Comparison of ENCODE assay signal across 8 cellular contexts in genomic region chr19:10565567-10566407, GRCh38. TPM values are rescaled to one million over a fixed set of nuclear protein-coding genes. Genes with fewer than 3 reads are reported as not detected.
DNase-seq lines count a peak whose midpoint lies in the region; FAIRE-seq and TF ChIP-seq lines count a peak whose summit lies in the region.

Gene KRI1 (minus strand): TSS chr19:10566010. CDS start chr19:10565999, 11 bp downstream.

- peak within 1 kb of the TSS; percentile 89 for H3K4me3 ChIP-seq in fibroblast of the aortic adventitia (ENCODE audit: low read depth, low read length)

- peaks cover 18% of the 10 kb centered on the region for H3K27me3 Mint-ChIP-seq in nephron progenitor cell (ENCODE audit: low read depth, poor library complexity)
- no peaks in the 10 kb centered on the region for H3K27me3 Mint-ChIP-seq in stimulated activated naive CD8-positive, alpha-beta T cell treated with anti-CD3 and anti-CD28 coated beads, Interleukin-15, Interleukin-2, amounts not matched to agents 100 ng/mL and 50 ng/mL, for 24 hours

- peaks cover 7% of the 10 kb centered on the region for H3K36me3 Mint-ChIP-seq in nephron progenitor cell (ENCODE audit: low read depth)
- H3K36me3 Mint-ChIP-seq in stimulated activated naive CD8-positive, alpha-beta T cell treated with anti-CD3 and anti-CD28 coated beads, Interleukin-15, Interleukin-2, amounts not matched to agents 100 ng/mL and 50 ng/mL, for 24 hours (ENCODE audit: low read depth): peaks cover 37% of the 10 kb centered on the region

- peaks cover 50% of the 10 kb centered on the region for H3K4me1 Mint-ChIP-seq in nephron progenitor cell
- peaks cover 50% of the 10 kb centered on the region for H3K4me1 Mint-ChIP-seq in stimulated activated naive CD8-positive, alpha-beta T cell treated with anti-CD3 and anti-CD28 coated beads, Interleukin-15, Interleukin-2, amounts not matched to agents 100 ng/mL and 50 ng/mL, for 24 hours (ENCODE audit: low read depth)

- peak within 1 kb of the TSS; percentile 78 for H3K27ac Mint-ChIP-seq in nephron progenitor cell
- H3K27ac Mint-ChIP-seq in stimulated activated naive CD8-positive, alpha-beta T cell treated with anti-CD3 and anti-CD28 coated beads, Interleukin-15, Interleukin-2, amounts not matched to agents 100 ng/mL and 50 ng/mL, for 24 hours: peak within 1 kb of the TSS; percentile 100

- FAIRE-seq in H54 (lab: Jason Lieb, UNC): no peak

- peak; percentile 44 for TF ChIP-seq CTCF in fibroblast of the aortic adventitia (IDR thresholded peaks at IDR 0.05; ENCODE audit: insufficient read depth, low read length)
- peak; percentile 45 for TF ChIP-seq CTCF in nephron progenitor cell (IDR thresholded peaks at IDR 0.05)

- H3K9me3 Mint-ChIP-seq in nephron progenitor cell: no peaks in the 10 kb centered on the region
- no peaks in the 10 kb centered on the region for H3K9me3 Mint-ChIP-seq in stimulated activated naive CD8-positive, alpha-beta T cell treated with anti-CD3 and anti-CD28 coated beads, Interleukin-15, Interleukin-2, amounts not matched to agents 100 ng/mL and 50 ng/mL, for 24 hours

- peak; percentile 98 for DNase-seq in ELR (ENCODE audit: low read depth)
- DNase-seq in H54 (ENCODE audit: insufficient read length, low spot score): peak; percentile 95
- peak; percentile 95 for DNase-seq in M059J (ENCODE audit: low read depth)
- peak; percentile 97 for DNase-seq in activated T-helper 9 cell treated with anti-CD3 and anti-CD28 coated beads, Interleukin-2, amount 50 U/mL, for 16 hours (ENCODE audit: low read depth)
- DNase-seq in fibroblast of the aortic adventitia (ENCODE audit: low read depth): peak; percentile 97
- DNase-seq in nephron progenitor cell: peak; percentile 99

- peak within 1 kb of the TSS; percentile 94 for H3K4me3 Mint-ChIP-seq in nephron progenitor cell
- peak within 1 kb of the TSS; percentile 96 for H3K4me3 Mint-ChIP-seq in stimulated activated naive CD8-positive, alpha-beta T cell treated with anti-CD3 and anti-CD28 coated beads, Interleukin-15, Interleukin-2, amounts not matched to agents 100 ng/mL and 50 ng/mL, for 24 hours

- TF ChIP-seq POLR2A in H54 (IDR thresholded peaks at IDR 0.05; ENCODE audit: low read depth, low read length): peak; percentile 86
- peak; percentile 95 for TF ChIP-seq POLR2A in Raji (IDR thresholded peaks at IDR 0.05; ENCODE audit: insufficient read depth, low read depth, low read length)

RNA-seq across cellular contexts. Expression of gene KRI1, which starts in this region (rescaled TPM):
- 10.2 and 10.5 TPM in 2 replicates for total RNA-seq in M059J (2014; rRNA removed; shearing (Covaris generic))
- total RNA-seq in fibroblast of the aortic adventitia (ENCODE audit: low replicate concordance): 11.1 and 25.0 TPM in 2 replicates

Comparison
In these comparisons a context has a peak if more than half of its experiments do, and no peak if none do; other contexts are left out.
1. Peak in every context shown above with its lines: DNase-seq and H3K4me3 ChIP-seq.